17 cellular contexts compared by ENCODE assay signal in the genomic region with DNA sequence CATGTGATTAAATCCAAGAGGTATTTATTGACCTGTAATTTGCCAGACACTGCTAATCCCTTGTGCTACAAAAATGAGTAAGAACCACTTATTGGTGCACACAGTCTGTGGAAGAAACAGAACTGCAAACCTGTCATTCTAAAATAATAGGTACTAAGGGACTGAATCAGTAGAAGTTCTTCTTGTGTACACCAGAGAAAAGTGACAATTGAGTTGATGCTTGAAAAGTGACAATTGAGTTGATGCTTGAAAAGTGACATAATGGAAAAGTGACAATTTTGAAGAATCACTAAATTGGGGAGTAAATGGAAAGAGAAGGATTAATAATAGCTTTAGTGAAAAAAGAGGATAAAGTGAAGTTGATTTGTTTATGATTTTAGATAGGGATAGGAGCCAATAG. TPM values are rescaled to one million over a fixed set of nuclear protein-coding genes. Genes with fewer than 3 reads are reported as not detected.
"Had no signal": no experiment of that assay in that cellular context is flagged by ENCODE, and none has a peak within 500 bp of the region (broad histone marks: within the 10 kb centered on the region; RNA-seq: fewer than 3 reads in every experiment).

No MANE protein-coding gene starts in this region.

- H3K4me1 Mint-ChIP-seq: stimulated activated naive CD8-positive, alpha-beta T cell treated with anti-CD3 and anti-CD28 coated beads, Interleukin-15, amount 100 ng/mL, for 72 hours had no signal

- H3K9me3 ChIP-seq: left ventricle myocardium inferior, right lobe of liver had no signal

- FAIRE-seq: kidney had no signal

- H3K4me1 ChIP-seq: neural progenitor cell had no signal

- H3K27ac Mint-ChIP-seq: activated CD4-positive, alpha-beta memory T cell treated with anti-CD3 and anti-CD28 coated beads for 36 hours; neural progenitor cell; type B pancreatic cell had no signal

- H3K4me3 ChIP-seq: coronary artery, left ventricle myocardium inferior, neural progenitor cell, right lobe of liver, smooth muscle cell had no signal

- ATAC-seq: right lobe of liver; stimulated activated naive CD8-positive, alpha-beta T cell treated with anti-CD3 and anti-CD28 coated beads, Interleukin-15, amount 100 ng/mL, for 72 hours had no signal

- H3K27me3 Mint-ChIP-seq: activated CD4-positive, alpha-beta memory T cell treated with anti-CD3 and anti-CD28 coated beads for 36 hours; stimulated activated naive CD8-positive, alpha-beta T cell treated with anti-CD3 and anti-CD28 coated beads, Interleukin-15, amount 100 ng/mL, for 72 hours; type B pancreatic cell had no signal

- H3K9me3 Mint-ChIP-seq: activated CD4-positive, alpha-beta memory T cell treated with anti-CD3 and anti-CD28 coated beads for 36 hours; activated naive CD4-positive, alpha-beta T cell treated with anti-CD3 and anti-CD28 coated beads for 36 hours; neural progenitor cell; stimulated activated naive CD8-positive, alpha-beta T cell treated with anti-CD3 and anti-CD28 coated beads, Interleukin-15, amount 100 ng/mL, for 72 hours; type B pancreatic cell had no signal

- DNase-seq: activated CD4-positive, alpha-beta memory T cell treated with anti-CD3 and anti-CD28 coated beads for 36 hours; activated CD4-positive, CD25-positive, alpha-beta regulatory T cell treated with anti-CD3 and anti-CD28 coated beads, Interleukin-2, amount 50 U/mL, for 72 hours; activated naive CD4-positive, alpha-beta T cell treated with anti-CD3 and anti-CD28 coated beads for 36 hours; amniotic stem cell; foreskin fibroblast; hippocampal formation; kidney; left ventricle myocardium inferior; right lobe of liver; stimulated activated CD4-positive, alpha-beta T cell treated with anti-CD3 and anti-CD28 coated beads, Interleukin-4, amount 100 ng/mL, for 4 hours; stimulated activated CD8-positive, alpha-beta memory T cell treated with anti-CD3 and anti-CD28 coated beads, Interleukin-4, amount 100 ng/mL, for 48 hours; stimulated activated naive CD8-positive, alpha-beta T cell treated with anti-CD3 and anti-CD28 coated beads, Interleukin-15, amount 100 ng/mL, for 72 hours; T-helper 9 cell had no signal

- H3K27ac ChIP-seq: coronary artery, left ventricle myocardium inferior, neural progenitor cell, right lobe of liver had no signal

- H3K4me3 Mint-ChIP-seq: activated CD4-positive, alpha-beta memory T cell treated with anti-CD3 and anti-CD28 coated beads for 36 hours; activated naive CD4-positive, alpha-beta T cell treated with anti-CD3 and anti-CD28 coated beads for 36 hours; neural progenitor cell; stimulated activated naive CD8-positive, alpha-beta T cell treated with anti-CD3 and anti-CD28 coated beads, Interleukin-15, amount 100 ng/mL, for 72 hours; type B pancreatic cell had no signal

- H3K9ac ChIP-seq: neural progenitor cell had no signal

- H3K27me3 ChIP-seq: neural progenitor cell, right lobe of liver had no signal

- H3K4me2 ChIP-seq: neural progenitor cell, smooth muscle cell had no signal

- H2AFZ ChIP-seq: neural progenitor cell had no signal

RNA-seq across cellular contexts. Expression of a gene that starts 56.4 kb away (rescaled TPM):
- total RNA-seq: activated CD4-positive, alpha-beta memory T cell treated with anti-CD3 and anti-CD28 coated beads for 36 hours; activated naive CD4-positive, alpha-beta T cell treated with anti-CD3 and anti-CD28 coated beads for 36 hours had no signal
